12 cellular contexts compared by ENCODE assay signal in the genomic region with DNA sequence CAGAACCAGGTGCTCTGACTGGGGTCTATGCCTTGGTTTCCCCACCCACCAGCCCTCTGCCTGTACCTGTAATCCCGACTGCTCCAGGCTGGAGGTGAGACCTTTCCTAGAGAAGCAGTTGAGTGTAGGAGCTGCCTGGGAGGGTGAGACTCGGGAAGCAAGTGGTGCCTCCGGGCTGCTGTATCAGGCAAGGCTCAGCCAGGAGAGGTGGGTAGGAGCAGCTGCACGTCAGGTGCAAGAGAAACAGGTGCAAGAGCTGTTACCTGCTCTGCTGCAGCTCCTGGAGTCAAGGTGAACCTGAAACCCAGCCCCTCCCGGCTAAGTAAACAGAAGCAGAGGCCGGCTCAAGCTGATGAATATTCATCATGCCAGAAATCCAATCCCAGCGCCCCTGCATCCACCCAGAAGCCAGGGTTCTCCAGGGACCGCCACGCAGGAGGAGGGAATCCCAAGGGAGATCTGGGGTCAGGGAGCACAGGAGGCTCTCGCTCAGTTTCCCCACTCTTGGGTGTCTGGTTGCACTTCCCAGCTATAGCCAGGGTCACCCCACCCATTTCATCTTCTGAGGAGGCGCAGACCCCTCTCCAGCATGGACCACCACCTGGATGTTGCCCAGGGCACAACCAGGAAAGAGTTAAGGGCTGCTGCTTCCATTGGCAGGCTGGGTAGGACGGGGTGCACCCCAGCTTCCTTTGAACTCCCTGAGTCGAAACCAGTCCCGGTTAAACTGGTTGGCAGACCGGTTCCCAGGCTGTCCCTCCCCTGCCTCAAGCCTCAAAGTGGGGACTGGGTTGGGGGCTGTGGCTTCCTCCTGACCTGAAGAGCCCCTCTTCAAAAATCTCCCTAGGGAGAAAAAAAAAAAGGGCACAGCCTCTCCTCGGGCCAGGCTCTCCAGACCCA. TPM values are rescaled to one million over a fixed set of nuclear protein-coding genes. Genes with fewer than 3 reads are reported as not detected.
DNase-seq lines count a peak whose midpoint lies in the region; ATAC-seq and TF ChIP-seq lines count a peak whose summit lies in the region.
"Had no signal": no experiment of that assay in that cellular context is flagged by ENCODE, and none has a peak within 500 bp of the region (broad histone marks: within the 10 kb centered on the region; RNA-seq: fewer than 3 reads in every experiment).

A gene with protein sequence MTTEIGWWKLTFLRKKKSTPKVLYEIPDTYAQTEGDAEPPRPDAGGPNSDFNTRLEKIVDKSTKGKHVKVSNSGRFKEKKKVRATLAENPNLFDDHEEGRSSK (minus strand): TSS at position 293 of the 900 bp plus-strand sequence. CDS start 4,649 bp downstream, outside the sequence.

- intact Hi-C loops in ovary (cut with DNase I), result loop anchor here in 1 of 4 donors (10.0 kb wide), 1 partner anchor 113 kb away; a partner anchor contains a TSS

- POLR2A ChIA-PET in HEK293 (lab: Yijun Ruan, JAX), result interaction anchor here (0.6 to 4.0 kb wide), 9 partner anchors 11 to 296 kb away, joined by 3 to 26 read pairs (median 3); a partner anchor contains a TSS

- H3K9me3 ChIP-seq in HEK293 (ENCODE audit: control insufficient read depth, insufficient read depth, low read depth, low read length) (no peaks in the 10 kb centered on the region), esophagus (ENCODE audit: control insufficient read depth in 2 of 2, insufficient read depth in 1 of 2, low read depth in 1 of 2, low read length in 1 of 2) (no peaks in the 10 kb centered on the region), ovary (no peaks in the 10 kb centered on the region)

- CTCF ChIA-PET in HEK293 (lab: Yijun Ruan, JAX), result interaction anchor here (0.6 to 22.4 kb wide), 9 partner anchors 10 to 763 kb away, joined by 3 to 592 read pairs (median 4); a partner anchor contains a TSS

- H3K4me3 ChIP-seq in HEK293 (ENCODE audit: low read depth, low read length) (no peak within 1 kb of the TSS), esophagus (ENCODE audit: low read depth in 1 of 2, low read length in 2 of 2) (peak within 1 kb of the TSS; percentile 40 to 50), ovary (peak within 1 kb of the TSS; percentile 16)

- H3K36me3 ChIP-seq in HEK293 (ENCODE audit: control insufficient read depth in 2 of 2, insufficient read depth in 1 of 2, low read length in 2 of 2) (peaks cover 0 to 7% of the 10 kb centered on the region in 2 experiments; a peak in 1 of 3 replicates), esophagus (ENCODE audit: control insufficient read depth in 2 of 2, insufficient read depth in 2 of 2, low read length in 1 of 2) (no peaks in the 10 kb centered on the region), ovary (no peaks in the 10 kb centered on the region)

- H3K27ac ChIP-seq in HEK293 (ENCODE audit: extremely low read depth, low read depth, low read length) (peak within 1 kb of the TSS; percentile 36; the same call in 1 of the 2 replicates), esophagus (ENCODE audit: low read depth in 2 of 2, low read length in 1 of 2) (peak within 1 kb of the TSS; percentile 83 to 88), ovary (no peak within 1 kb of the TSS), substantia nigra (ENCODE audit: low read depth, low read length, poor library complexity, severe bottlenecking) (no peak within 1 kb of the TSS)

- H3K4me1 ChIP-seq in HEK293 (ENCODE audit: control insufficient read depth, insufficient read depth, low read length) (peaks cover 28% of the 10 kb centered on the region), esophagus (ENCODE audit: control insufficient read depth in 2 of 2, insufficient read depth in 2 of 2, low read length in 1 of 2) (peaks cover 2 to 18% of the 10 kb centered on the region in 2 donors), ovary (ENCODE audit: insufficient read depth) (no peaks in the 10 kb centered on the region)

- 29 to 37% methylated on average over 16 of the region's 16 CpGs for WGBS in esophagus, 2 donors
- WGBS in ovary, 3 donors, result 51 to 61% (median 57%) methylated on average over 16 of the region's 16 CpGs

- no peak for TF ChIP-seq EP300 in ovary (IDR thresholded peaks at IDR 0.05)

- ATAC-seq in GM18870 (IDR thresholded peaks at IDR 0.05; ENCODE audit: unreplicated experiment), result no peak
- ATAC-seq in GM21737 (IDR thresholded peaks at IDR 0.05; ENCODE audit: unreplicated experiment), result no peak
- no peak for ATAC-seq in GM21381 (IDR thresholded peaks at IDR 0.05; ENCODE audit: unreplicated experiment)

- DNase-seq in NCI-H2107 treated with DMSO at 0.1 percent for 48 hours (lab: John Stamatoyannopoulos, UW; ENCODE audit: unreplicated experiment) (peak; percentile 94), ovary (no peak), substantia nigra (lab: John Stamatoyannopoulos, UW) (no peak)
- DNase-seq: NCI-H524; stimulated activated CD4-positive, alpha-beta T cell treated with anti-CD3 and anti-CD28 coated beads, Interleukin-1b, Interleukin-23, amount 100 ng/mL, for 48 hours; T-helper 9 cell had no signal

- TF ChIP-seq POLR2A in ovary (IDR thresholded peaks at IDR 0.05), result no peak

- TF ChIP-seq CTCF in HEK293 (tag by site-specific recombination; IDR thresholded peaks at IDR 0.05) (no peak), ovary (IDR thresholded peaks at IDR 0.05) (no peak)

- no peaks in the 10 kb centered on the region for H3K27me3 ChIP-seq in esophagus (ENCODE audit: control insufficient read depth in 1 of 2, insufficient read depth in 2 of 2, low read length in 2 of 2)
- H3K27me3 ChIP-seq in ovary, result no peaks in the 10 kb centered on the region

TF ChIP-seq in HEK293, 187 proteins besides CTCF, POLR2A, EP300 and RAD21:
- TF ChIP-seq ZNF473 (tag by site-specific recombination; IDR thresholded peaks at IDR 0.05), result no peak
- TF ChIP-seq ZNF529 (tag by site-specific recombination; IDR thresholded peaks at IDR 0.05; ENCODE audit: insufficient replicate concordance), result no peak
- no peak for TF ChIP-seq ZNF707 (tag by site-specific recombination; IDR thresholded peaks at IDR 0.05)
- TF ChIP-seq HOXD13 (CRISPR knock-in tag; IDR thresholded peaks at IDR 0.05; ENCODE audit: borderline replicate concordance), result no peak
- peak; percentile 34; the same call in 1 of the 2 replicates for TF ChIP-seq ZNF423 (tag by site-specific recombination; IDR thresholded peaks at IDR 0.05)
- 0 out of 2 replicates have a peak, but pooled peaks have one; percentile 17 for TF ChIP-seq KLF1 (tag by site-specific recombination; IDR thresholded peaks at IDR 0.05)
- TF ChIP-seq ZNF311 (tag by site-specific recombination; IDR thresholded peaks at IDR 0.05; ENCODE audit: borderline replicate concordance), result no peak
- peak; percentile 29; the same call in 1 of the 2 replicates for TF ChIP-seq ZBTB48 (tag by site-specific recombination; IDR thresholded peaks at IDR 0.05)
- TF ChIP-seq SCRT2 (tag by site-specific recombination; IDR thresholded peaks at IDR 0.05), result no peak
- TF ChIP-seq, protein P1, sequence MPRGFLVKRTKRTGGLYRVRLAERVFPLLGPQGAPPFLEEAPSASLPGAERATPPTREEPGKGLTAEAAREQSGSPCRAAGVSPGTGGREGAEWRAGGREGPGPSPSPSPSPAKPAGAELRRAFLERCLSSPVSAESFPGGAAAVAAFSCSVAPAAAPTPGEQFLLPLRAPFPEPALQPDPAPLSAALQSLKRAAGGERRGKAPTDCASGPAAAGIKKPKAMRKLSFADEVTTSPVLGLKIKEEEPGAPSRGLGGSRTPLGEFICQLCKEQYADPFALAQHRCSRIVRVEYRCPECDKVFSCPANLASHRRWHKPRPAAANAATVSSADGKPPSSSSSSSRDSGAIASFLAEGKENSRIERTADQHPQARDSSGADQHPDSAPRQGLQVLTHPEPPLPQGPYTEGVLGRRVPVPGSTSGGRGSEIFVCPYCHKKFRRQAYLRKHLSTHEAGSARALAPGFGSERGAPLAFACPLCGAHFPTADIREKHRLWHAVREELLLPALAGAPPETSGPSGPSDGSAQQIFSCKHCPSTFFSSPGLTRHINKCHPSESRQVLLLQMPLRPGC (tag by site-specific recombination; IDR thresholded peaks at IDR 0.05), result no peak
- TF ChIP-seq ZNF555 (tag by site-specific recombination; conservative IDR thresholded peaks at IDR 0.05), result no peak
- TF ChIP-seq, protein P2, sequence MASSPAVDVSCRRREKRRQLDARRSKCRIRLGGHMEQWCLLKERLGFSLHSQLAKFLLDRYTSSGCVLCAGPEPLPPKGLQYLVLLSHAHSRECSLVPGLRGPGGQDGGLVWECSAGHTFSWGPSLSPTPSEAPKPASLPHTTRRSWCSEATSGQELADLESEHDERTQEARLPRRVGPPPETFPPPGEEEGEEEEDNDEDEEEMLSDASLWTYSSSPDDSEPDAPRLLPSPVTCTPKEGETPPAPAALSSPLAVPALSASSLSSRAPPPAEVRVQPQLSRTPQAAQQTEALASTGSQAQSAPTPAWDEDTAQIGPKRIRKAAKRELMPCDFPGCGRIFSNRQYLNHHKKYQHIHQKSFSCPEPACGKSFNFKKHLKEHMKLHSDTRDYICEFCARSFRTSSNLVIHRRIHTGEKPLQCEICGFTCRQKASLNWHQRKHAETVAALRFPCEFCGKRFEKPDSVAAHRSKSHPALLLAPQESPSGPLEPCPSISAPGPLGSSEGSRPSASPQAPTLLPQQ (tag by site-specific recombination; IDR thresholded peaks at IDR 0.05), result no peak
- TF ChIP-seq YY1 (tag by site-specific recombination; IDR thresholded peaks at IDR 0.05), result no peak
- TF ChIP-seq OSR2 (tag by site-specific recombination; IDR thresholded peaks at IDR 0.05), result peak; percentile 9; the same call in 1 of the 2 replicates
- TF ChIP-seq, protein P3, sequence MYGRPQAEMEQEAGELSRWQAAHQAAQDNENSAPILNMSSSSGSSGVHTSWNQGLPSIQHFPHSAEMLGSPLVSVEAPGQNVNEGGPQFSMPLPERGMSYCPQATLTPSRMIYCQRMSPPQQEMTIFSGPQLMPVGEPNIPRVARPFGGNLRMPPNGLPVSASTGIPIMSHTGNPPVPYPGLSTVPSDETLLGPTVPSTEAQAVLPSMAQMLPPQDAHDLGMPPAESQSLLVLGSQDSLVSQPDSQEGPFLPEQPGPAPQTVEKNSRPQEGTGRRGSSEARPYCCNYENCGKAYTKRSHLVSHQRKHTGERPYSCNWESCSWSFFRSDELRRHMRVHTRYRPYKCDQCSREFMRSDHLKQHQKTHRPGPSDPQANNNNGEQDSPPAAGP (tag by site-specific recombination; IDR thresholded peaks at IDR 0.05), result no peak
- no peak for TF ChIP-seq ZNF76 (tag by site-specific recombination; IDR thresholded peaks at IDR 0.05; ENCODE audit: borderline replicate concordance, low read depth)
- TF ChIP-seq YY2 (tag by site-specific recombination; IDR thresholded peaks at IDR 0.05), result no peak
- TF ChIP-seq ZSCAN23 (tag by site-specific recombination; IDR thresholded peaks at IDR 0.05), result no peak
- TF ChIP-seq GFI1B (tag by site-specific recombination; IDR thresholded peaks at IDR 0.05), result no peak
- no peak for TF ChIP-seq ZNF114 (tag by site-specific recombination; IDR thresholded peaks at IDR 0.05)
- TF ChIP-seq ZNF302 (tag by site-specific recombination; IDR thresholded peaks at IDR 0.05; ENCODE audit: low read depth), result no peak

RNA-seq across cellular contexts. Expression of the gene that starts here (rescaled TPM):
- 10 to 100 TPM in 1 of 2 donors, 1 to 10 TPM in 1; 8.8 to 15.2 TPM for polyA plus RNA-seq in esophagus
- total RNA-seq in ovary, result 10 to 100 TPM in 1 of 7 donors, 1 to 10 TPM in 1, under 1 TPM in 5; 0.18 to 22.3 (median 0.82) TPM
- under 1 TPM; 0.16 to 0.35 TPM for polyA plus RNA-seq in ovary
- total RNA-seq: mononuclear cell had no signal

Comparison
In these comparisons a context has a peak if more than half of its experiments do, and no peak if none do; other contexts are left out.
1. RNA of the gene that starts here (polyA plus RNA-seq): 8.8 to 15.2 TPM in esophagus; 0.16 to 0.35 TPM in ovary; every median in the first group is over 4 times any median in the second.
2. H3K27ac ChIP-seq: peak in HEK293 (single experiment) and esophagus (2 of 2); none in ovary (0 of 2) and substantia nigra (single experiment).